Comparison of ENCODE assay signal across 12 cellular contexts in the genomic region with DNA sequence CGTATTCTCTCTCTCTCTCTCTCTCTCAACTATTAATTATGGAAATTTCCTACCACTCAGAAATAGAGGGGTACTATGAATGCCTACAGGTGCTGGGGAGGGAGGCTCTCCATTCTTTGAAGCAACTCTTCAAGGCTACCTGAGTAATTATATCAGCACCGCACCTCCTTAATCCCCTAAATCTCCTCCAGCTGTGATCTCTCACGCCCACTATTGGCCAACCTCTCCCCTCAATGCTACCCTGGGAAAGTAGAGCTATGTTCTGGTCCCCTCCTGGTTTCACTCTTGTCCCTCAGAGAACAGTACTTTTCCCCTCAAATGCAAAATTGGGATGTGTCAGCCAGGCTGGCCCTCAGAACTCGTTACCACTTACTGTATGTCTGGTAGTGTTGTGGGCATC. TPM values are rescaled to one million over a fixed set of nuclear protein-coding genes. Genes with fewer than 3 reads are reported as not detected.
DNase-seq lines count a peak whose midpoint lies in the region; ATAC-seq and TF ChIP-seq lines count a peak whose summit lies in the region.
"Had no signal": no experiment of that assay in that cellular context is flagged by ENCODE, and none has a peak within 500 bp of the region (broad histone marks: within the 10 kb centered on the region; RNA-seq: fewer than 3 reads in every experiment).

No MANE protein-coding gene starts in this region.

- H3K4me3 ChIP-seq in IMR-90 (ENCODE audit: insufficient read depth, low read depth, low read length) (no peak overlapping the region), WERI-Rb-1 (ENCODE audit: low read depth, low read length) (no peak overlapping the region)
- H3K4me3 ChIP-seq: cardiac muscle cell had no signal

- BruUV-seq in IMR-90 (replicated peaks; lab: Mats Ljungman, UMichigan), result TSS peak; percentile 46

- no peak overlapping the region for H2BK15ac ChIP-seq in IMR-90 (ENCODE audit: low read depth, low read length)

- H3K36me3 Mint-ChIP-seq in activated CD4-positive, alpha-beta T cell treated with anti-CD3 and anti-CD28 coated beads, Interleukin-2, amount 10 ng/mL, durations not matched to agents 24 days and 14 days (ENCODE audit: low read depth), result no peaks in the 10 kb centered on the region
- H3K36me3 Mint-ChIP-seq in dendritic cell treated with granulocyte-macrophage colony-stimulating factor and Interleukin-4, amounts not matched to agents 40 ng/mL and 50 ng/mL, for 4 days (ENCODE audit: low read depth), result peaks cover 21% of the 10 kb centered on the region
- H3K36me3 Mint-ChIP-seq in natural killer cell treated with Interleukin-12 subunit alpha and Interleukin-12 subunit beta and Interleukin-15 and Interleukin-18, amount 100 ng/mL, for 72 hours, result no peaks in the 10 kb centered on the region

- WGBS in IMR-90 (ENCODE audit: extremely low coverage in 2 of 2, insufficient read length in 1 of 2), 2 experiments, result no CpG with 5 or more reads among the region's 4 CpGs

- peaks cover 12% of the 10 kb centered on the region; the same call in 1 of the 2 replicates for H3K4me1 ChIP-seq in IMR-90 (ENCODE audit: control insufficient read depth, insufficient read depth, low read length)

- H2AK9ac ChIP-seq in IMR-90 (replicated peaks; ENCODE audit: low read depth, low read length, poor library complexity), result no peak overlapping the region

- no peak overlapping the region for H2AK5ac ChIP-seq in IMR-90 (ENCODE audit: low read depth, low read length)

- no peak overlapping the region for H2BK20ac ChIP-seq in IMR-90 (ENCODE audit: low read depth, low read length)

- DNase-seq in activated CD4-positive, alpha-beta T cell treated with anti-CD3 and anti-CD28 coated beads, Interleukin-2, amount 10 ng/mL, durations not matched to agents 24 days and 14 days, result no peak
- DNase-seq in activated CD4-positive, alpha-beta T cell treated with anti-CD3 and anti-CD28 coated beads for 4 hours, result no peak
- DNase-seq in IMR-90, result no peak
- no peak for DNase-seq in natural killer cell treated with Interleukin-12 subunit alpha and Interleukin-12 subunit beta and Interleukin-15 and Interleukin-18, amount 100 ng/mL, for 72 hours (ENCODE audit: low spot score)
- no peak for DNase-seq in WERI-Rb-1
- no peak for DNase-seq in NCI-H1436 treated with DMSO at 0.1 percent for 48 hours (lab: John Stamatoyannopoulos, UW)
- DNase-seq: NCI-H187; stimulated activated CD4-positive, alpha-beta T cell treated with anti-CD3 and anti-CD28 coated beads, Interleukin-4, amount 100 ng/mL, for 24 hours had no signal

- H3K4me1 Mint-ChIP-seq in activated CD4-positive, alpha-beta T cell treated with anti-CD3 and anti-CD28 coated beads, Interleukin-2, amount 10 ng/mL, durations not matched to agents 24 days and 14 days, result peaks cover 5% of the 10 kb centered on the region
- peaks cover 49% of the 10 kb centered on the region for H3K4me1 Mint-ChIP-seq in dendritic cell treated with granulocyte-macrophage colony-stimulating factor and Interleukin-4, amounts not matched to agents 40 ng/mL and 50 ng/mL, for 4 days (ENCODE audit: low read depth)
- peaks cover 3 to 12% of the 10 kb centered on the region in 2 donors for H3K4me1 Mint-ChIP-seq in natural killer cell treated with Interleukin-12 subunit alpha and Interleukin-12 subunit beta and Interleukin-15 and Interleukin-18, amount 100 ng/mL, for 72 hours (ENCODE audit: low read depth in 2 of 2)

- intact Hi-C loops in activated CD4-positive, alpha-beta T cell treated with anti-CD3 and anti-CD28 coated beads, Interleukin-2, amount 10 ng/mL, durations not matched to agents 24 days and 14 days (cut with micrococcal nuclease), result no loop called here
- intact Hi-C loops in IMR-90 (cut with micrococcal nuclease), result no loop called here
- intact Hi-C loops in dendritic cell treated with granulocyte-macrophage colony-stimulating factor and Interleukin-4, amounts not matched to agents 40 ng/mL and 50 ng/mL, for 4 days (cut with micrococcal nuclease), result no loop called here

- H2BK5ac ChIP-seq in IMR-90 (ENCODE audit: low read depth, low read length, poor library complexity, severe bottlenecking), result no peak overlapping the region

- H3K4ac ChIP-seq in IMR-90 (ENCODE audit: low read depth, low read length), result no peak overlapping the region

- H3K9me3 ChIP-seq in IMR-90 (ENCODE audit: control insufficient read depth, insufficient read depth, low read length) (no peaks in the 10 kb centered on the region), WERI-Rb-1 (ENCODE audit: severe bottlenecking) (no peaks in the 10 kb centered on the region)

- H3K4me3 Mint-ChIP-seq in activated CD4-positive, alpha-beta T cell treated with anti-CD3 and anti-CD28 coated beads, Interleukin-2, amount 10 ng/mL, durations not matched to agents 24 days and 14 days, result peak overlapping the region; percentile 82
- peak overlapping the region; percentile 84 for H3K4me3 Mint-ChIP-seq in dendritic cell treated with granulocyte-macrophage colony-stimulating factor and Interleukin-4, amounts not matched to agents 40 ng/mL and 50 ng/mL, for 4 days
- peak overlapping the region; percentile 50 for H3K4me3 Mint-ChIP-seq in natural killer cell treated with Interleukin-12 subunit alpha and Interleukin-12 subunit beta and Interleukin-15 and Interleukin-18, amount 100 ng/mL, for 72 hours

- no peak for TF ChIP-seq POLR2A in IMR-90 (IDR thresholded peaks at IDR 0.05; ENCODE audit: low read depth, low read length)

- H3K36me3 ChIP-seq in IMR-90 (ENCODE audit: control insufficient read depth, insufficient read depth, low read length) (no peaks in the 10 kb centered on the region), WERI-Rb-1 (no peaks in the 10 kb centered on the region)
- H3K36me3 ChIP-seq: cardiac muscle cell had no signal

- H3K9ac ChIP-seq in IMR-90 (ENCODE audit: low read depth, low read length), result no peak overlapping the region

- H3K23ac ChIP-seq in IMR-90 (ENCODE audit: low read depth, low read length), result no peak overlapping the region

- H2AFZ ChIP-seq in IMR-90 (replicated peaks; ENCODE audit: low read length, poor library complexity), result no peak overlapping the region

- H3K9me3 Mint-ChIP-seq in activated CD4-positive, alpha-beta T cell treated with anti-CD3 and anti-CD28 coated beads, Interleukin-2, amount 10 ng/mL, durations not matched to agents 24 days and 14 days, result no peaks in the 10 kb centered on the region
- no peaks in the 10 kb centered on the region for H3K9me3 Mint-ChIP-seq in dendritic cell treated with granulocyte-macrophage colony-stimulating factor and Interleukin-4, amounts not matched to agents 40 ng/mL and 50 ng/mL, for 4 days
- H3K9me3 Mint-ChIP-seq in natural killer cell treated with Interleukin-12 subunit alpha and Interleukin-12 subunit beta and Interleukin-15 and Interleukin-18, amount 100 ng/mL, for 72 hours, result no peaks in the 10 kb centered on the region

- TF ChIP-seq RAD21 in IMR-90 (IDR thresholded peaks at IDR 0.05; ENCODE audit: low read length), result no peak

- peak overlapping the region; percentile 89; the same call in 1 of the 2 replicates for H3K4me2 ChIP-seq in IMR-90 (ENCODE audit: low read depth, low read length)

- ATAC-seq in IMR-90 (ENCODE audit: low read depth) (no peak), GM18870 (IDR thresholded peaks at IDR 0.05; ENCODE audit: unreplicated experiment) (no peak)
- ATAC-seq in natural killer cell treated with Interleukin-12 subunit alpha and Interleukin-12 subunit beta and Interleukin-15 and Interleukin-18, amount 100 ng/mL, for 72 hours, result no peak

- H3K27me3 Mint-ChIP-seq in activated CD4-positive, alpha-beta T cell treated with anti-CD3 and anti-CD28 coated beads, Interleukin-2, amount 10 ng/mL, durations not matched to agents 24 days and 14 days, result peaks cover 31% of the 10 kb centered on the region
- H3K27me3 Mint-ChIP-seq in dendritic cell treated with granulocyte-macrophage colony-stimulating factor and Interleukin-4, amounts not matched to agents 40 ng/mL and 50 ng/mL, for 4 days, result peaks cover 55% of the 10 kb centered on the region
- peaks cover 31 to 34% of the 10 kb centered on the region in 2 donors for H3K27me3 Mint-ChIP-seq in natural killer cell treated with Interleukin-12 subunit alpha and Interleukin-12 subunit beta and Interleukin-15 and Interleukin-18, amount 100 ng/mL, for 72 hours

- dilution Hi-C loops in IMR-90 (cut with HindIII; ENCODE audit: low sequenced_read_pairs, unreplicated experiment), result no loop called here

- H2BK120ac ChIP-seq in IMR-90 (ENCODE audit: low read depth, low read length), result no peak overlapping the region

- CTCF ChIA-PET in IMR-90 (lab: Yijun Ruan, JAX), result no interaction called here

- POLR2A ChIA-PET in IMR-90 (lab: Charles Lee; ENCODE audit: unreplicated experiment), result no interaction called here

- no peak overlapping the region for H3K56ac ChIP-seq in IMR-90 (ENCODE audit: extremely low read depth, insufficient read depth, low read length)

- TF ChIP-seq CTCF in IMR-90 (conservative IDR thresholded peaks at IDR 0.05; ENCODE audit: low read depth, low read length), result no peak
- TF ChIP-seq CTCF in WERI-Rb-1 (IDR thresholded peaks at IDR 0.05; ENCODE audit: low read depth, low read length), result no peak

- H3K27ac Mint-ChIP-seq in activated CD4-positive, alpha-beta T cell treated with anti-CD3 and anti-CD28 coated beads, Interleukin-2, amount 10 ng/mL, durations not matched to agents 24 days and 14 days, result no peak overlapping the region
- peak overlapping the region; percentile 43 for H3K27ac Mint-ChIP-seq in dendritic cell treated with granulocyte-macrophage colony-stimulating factor and Interleukin-4, amounts not matched to agents 40 ng/mL and 50 ng/mL, for 4 days
- H3K27ac Mint-ChIP-seq in natural killer cell treated with Interleukin-12 subunit alpha and Interleukin-12 subunit beta and Interleukin-15 and Interleukin-18, amount 100 ng/mL, for 72 hours, result no peak overlapping the region

- no peak overlapping the region for H3K14ac ChIP-seq in IMR-90 (replicated peaks; ENCODE audit: low read depth, low read length)

- H3K27ac ChIP-seq in IMR-90 (ENCODE audit: insufficient read depth, low read length) (no peak overlapping the region), WERI-Rb-1 (no peak overlapping the region)
- H3K27ac ChIP-seq: cardiac muscle cell had no signal

- no peak overlapping the region for H4K5ac ChIP-seq in IMR-90 (ENCODE audit: low read depth, low read length)

- in situ Hi-C loops in IMR-90 (cut with MboI; ENCODE audit: low sequenced_read_pairs), result no loop called here

- H3K79me1 ChIP-seq in IMR-90 (ENCODE audit: low read depth in 1 of 2, low read length in 2 of 2), result peaks cover 7 to 23% of the 10 kb centered on the region in 2 experiments; a peak in 3 of 4 replicates

- H3K27me3 ChIP-seq in IMR-90 (ENCODE audit: control insufficient read depth, insufficient read depth, low read length), result no peaks in the 10 kb centered on the region
- H3K27me3 ChIP-seq in WERI-Rb-1 (ENCODE audit: insufficient read depth, low read depth, severe bottlenecking), result no peaks in the 10 kb centered on the region

- no peaks in the 10 kb centered on the region for H4K20me1 ChIP-seq in IMR-90 (ENCODE audit: insufficient read depth, low read length)

- no peak overlapping the region for H4K91ac ChIP-seq in IMR-90 (ENCODE audit: insufficient read depth, low read depth, low read length)

- no peak overlapping the region for H3K18ac ChIP-seq in IMR-90 (ENCODE audit: low read depth, low read length)

- H4K8ac ChIP-seq in IMR-90 (ENCODE audit: low read depth in 2 of 2, low read length in 2 of 2), result no peak overlapping the region

- peaks cover 10% of the 10 kb centered on the region; the same call in 1 of the 2 replicates for H3K9me1 ChIP-seq in IMR-90 (ENCODE audit: insufficient read depth, low read length)

RNA-seq across cellular contexts. Expression of a gene that starts 1.6 kb away (rescaled TPM):
- total RNA-seq in activated CD4-positive, alpha-beta T cell treated with anti-CD3 and anti-CD28 coated beads, Interleukin-2, amount 10 ng/mL, durations not matched to agents 24 days and 14 days, result 0.21 and 0.57 TPM in 2 replicates
- 1.9 and 2.2 TPM in 2 replicates for total RNA-seq in IMR-90 (2012; rRNA removed)
- 0.87 and 1.1 TPM in 2 replicates for polyA plus RNA-seq in IMR-90 (2012; rRNA removed)
- polyA plus RNA-seq in IMR-90 (2012; cell fraction: cytosol; rRNA removed), result 0.50 and 0.91 TPM in 2 replicates
- polyA plus RNA-seq in IMR-90 (2012; cell fraction: nucleus; rRNA removed; ENCODE audit: low replicate concordance), result 1.0 and 2.0 TPM in 2 replicates
- total RNA-seq in natural killer cell treated with Interleukin-12 subunit alpha and Interleukin-12 subunit beta and Interleukin-15 and Interleukin-18, amount 100 ng/mL, for 72 hours, result under 1 TPM in 1 of 2 donors, not detected in 1; 0.24 TPM
- total RNA-seq: A673 had no signal

RNA-seq across cellular contexts. Expression of a gene that starts 59.2 kb away (rescaled TPM):
- 104 and 111 TPM in 2 replicates for total RNA-seq in activated CD4-positive, alpha-beta T cell treated with anti-CD3 and anti-CD28 coated beads, Interleukin-2, amount 10 ng/mL, durations not matched to agents 24 days and 14 days
- 97.2 and 161 TPM in 2 replicates for total RNA-seq in IMR-90 (2012; rRNA removed)
- polyA plus RNA-seq in IMR-90 (2012; rRNA removed), result 48.1 and 48.8 TPM in 2 replicates
- polyA plus RNA-seq in IMR-90 (2012; cell fraction: cytosol; rRNA removed), result 22.6 and 26.0 TPM in 2 replicates
- polyA plus RNA-seq in IMR-90 (2012; cell fraction: nucleus; rRNA removed; ENCODE audit: low replicate concordance), result 43.0 and 129 TPM in 2 replicates
- total RNA-seq in natural killer cell treated with Interleukin-12 subunit alpha and Interleukin-12 subunit beta and Interleukin-15 and Interleukin-18, amount 100 ng/mL, for 72 hours, result 10 to 100 TPM; 72.3 to 92.9 TPM

RNA-seq across cellular contexts. Expression of a gene that starts 59.8 kb away (rescaled TPM):
- total RNA-seq in activated CD4-positive, alpha-beta T cell treated with anti-CD3 and anti-CD28 coated beads, Interleukin-2, amount 10 ng/mL, durations not matched to agents 24 days and 14 days, result 51.2 and 51.5 TPM in 2 replicates
- total RNA-seq in IMR-90 (2012; rRNA removed), result 86.1 and 91.9 TPM in 2 replicates
- polyA plus RNA-seq in IMR-90 (2012; rRNA removed), result 39.5 and 48.7 TPM in 2 replicates
- 14.5 and 32.5 TPM in 2 replicates for polyA plus RNA-seq in IMR-90 (2012; cell fraction: cytosol; rRNA removed)
- polyA plus RNA-seq in IMR-90 (2012; cell fraction: nucleus; rRNA removed; ENCODE audit: low replicate concordance), result 13.7 and 38.2 TPM in 2 replicates
- total RNA-seq in natural killer cell treated with Interleukin-12 subunit alpha and Interleukin-12 subunit beta and Interleukin-15 and Interleukin-18, amount 100 ng/mL, for 72 hours, result 10 to 100 TPM; 34.7 to 36.1 TPM
